Comparison of ENCODE assay signal across 8 cellular contexts in the genomic region with DNA sequence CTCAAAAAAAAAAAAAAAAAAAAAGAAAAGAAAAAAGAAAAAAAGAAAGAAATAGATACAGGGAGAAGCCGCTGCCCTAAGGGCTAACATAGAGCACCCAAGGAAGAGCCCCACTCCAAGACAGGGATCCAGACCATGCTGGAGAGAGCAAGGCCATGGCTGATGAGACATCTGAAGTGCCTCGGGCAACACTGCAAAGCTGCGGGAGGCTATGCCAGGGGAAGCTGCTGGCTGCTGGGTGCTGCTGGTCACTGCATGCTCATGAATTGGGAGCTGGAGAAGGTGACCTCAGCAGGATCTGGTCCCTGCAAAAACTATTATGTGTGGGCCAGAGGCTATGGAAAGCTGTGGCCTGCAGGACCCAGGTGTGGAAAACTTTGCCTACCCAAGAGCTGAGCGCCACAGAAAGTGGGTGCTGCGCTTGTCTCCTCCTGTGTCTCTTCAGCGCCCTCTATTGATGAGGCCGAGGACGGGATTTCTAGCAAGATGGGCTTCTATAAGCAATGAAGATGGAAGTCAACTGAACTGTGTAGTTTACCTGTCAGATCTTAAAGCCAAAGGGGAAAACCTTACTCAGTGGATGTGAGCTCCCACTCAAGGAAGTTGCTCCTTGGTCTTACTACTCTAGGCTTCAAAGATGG. TPM values are rescaled to one million over a fixed set of nuclear protein-coding genes. Genes with fewer than 3 reads are reported as not detected.
DNase-seq lines count a peak whose midpoint lies in the region; ATAC-seq and TF ChIP-seq lines count a peak whose summit lies in the region.

No MANE protein-coding gene starts in this region.

- no peaks in the 10 kb centered on the region for H3K36me3 ChIP-seq in A673 (ENCODE audit: insufficient read depth, low read length, poor library complexity, severe bottlenecking)

- H3K4me1 ChIP-seq in A673 (ENCODE audit: insufficient read depth, low read length, poor library complexity, severe bottlenecking) = peaks cover 2% of the 10 kb centered on the region

- DNase-seq in A673 (ENCODE audit: low spot score) (peak; percentile 91), GM19238 (ENCODE audit: insufficient read length, low spot score) (peak; percentile 39), NCI-H345 treated with DMSO at 0.1 percent for 48 hours (lab: John Stamatoyannopoulos, UW; ENCODE audit: unreplicated experiment) (peak; percentile 27), cerebellar cortex (ENCODE audit: low spot score) (peak; percentile 72), lower leg skin (ENCODE audit: low spot score in 2 of 2) (peak; percentile 56 to 90)
- DNase-seq in activated CD4-positive, CD25-positive, alpha-beta regulatory T cell (lab: John Stamatoyannopoulos, UW) = peak; percentile 16 to 46 (median 36)
- DNase-seq in stimulated activated CD8-positive, alpha-beta memory T cell treated with anti-CD3 and anti-CD28 coated beads, Interleukin-15, amount 100 ng/mL, for 4 hours (ENCODE audit: low read depth in 2 of 2) = peak; percentile 23 to 57

- no peaks in the 10 kb centered on the region for H3K27me3 ChIP-seq in A673 (replicated peaks; ENCODE audit: insufficient read depth, low read depth, low read length, poor library complexity)

- peak; percentile 96 for TF ChIP-seq CTCF in A673 (conservative IDR thresholded peaks at IDR 0.05; ENCODE audit: low read depth, low read length)
- TF ChIP-seq CTCF in lower leg skin (IDR thresholded peaks at IDR 0.05) = no peak

- WGBS in lower leg skin, 2 donors = 23 to 27% methylated on average over 8 of the region's 8 CpGs

- no peak for ATAC-seq in GM18511 (IDR thresholded peaks at IDR 0.05; ENCODE audit: unreplicated experiment)

- intact Hi-C loops in A673 (cut with micrococcal nuclease; ENCODE audit: unreplicated experiment) = loop anchor here (5.0 kb wide), 2 partner anchors 48 to 77 kb away; partner anchors contain the start of gene MRPL11
- intact Hi-C loops in lower leg skin (cut with DNase I; ENCODE audit: low total_unique reads) = loop anchor here (5.0 kb wide), 1 partner anchor 82 kb away; no protein-coding TSS in a partner anchor

- TF ChIP-seq POLR2A in lower leg skin (IDR thresholded peaks at IDR 0.05) = no peak

- no TSS peak for BruUV-seq in A673 (replicated peaks; lab: Mats Ljungman, UMichigan)

- H3K4me3 ChIP-seq in A673 (ENCODE audit: low read depth, low read length, poor library complexity, severe bottlenecking) (no peak overlapping the region), lower leg skin (ENCODE audit: low read depth, poor library complexity, severe bottlenecking) (no peak overlapping the region)

- CTCF ChIA-PET in A673 (lab: Charles Lee) = interaction anchor here (0.5 to 1.8 kb wide), 12 partner anchors 8 to 1417 kb away, joined by 3 to 11 read pairs (median 4); partner anchors contain the start of genes DPP3, MRPL11 and SLC29A2

- H3K27ac ChIP-seq in A673 (ENCODE audit: low read depth, low read length, poor library complexity, severe bottlenecking) = no peak overlapping the region

- POLR2A ChIA-PET in A673 (lab: Charles Lee; ENCODE audit: low non-redundant PET) = no interaction called here

- no peaks in the 10 kb centered on the region for H3K9me3 ChIP-seq in A673 (ENCODE audit: low read depth, low read length, poor library complexity, severe bottlenecking)

RNA-seq across cellular contexts. Expression of gene SLC29A2, which starts 17.3 kb away (rescaled TPM):
- 60.4 and 62.4 TPM in 2 replicates for total RNA-seq in A673 (2021)
- 1 to 10 TPM; 1.8 to 2.7 (median 2.4) TPM for total RNA-seq in lower leg skin

RNA-seq across cellular contexts. Expression of gene NPAS4, which starts 32.0 kb away (rescaled TPM):
- total RNA-seq in A673 (2021) (not detected in 2 replicates), lower leg skin (under 1 TPM in 1 of 4 donors, not detected in 3; 0.19 TPM)

RNA-seq across cellular contexts. Expression of gene B4GAT1, which starts 41.4 kb away (rescaled TPM):
- total RNA-seq in A673 (2021) = 47.1 and 53.6 TPM in 2 replicates
- 10 to 100 TPM; 23.9 to 32.4 (median 30.0) TPM for total RNA-seq in lower leg skin

RNA-seq across cellular contexts. Expression of gene BRMS1, which starts 44.0 kb away (rescaled TPM):
- total RNA-seq in A673 (2021) = 76.8 and 93.5 TPM in 2 replicates
- total RNA-seq in lower leg skin = 10 to 100 TPM; 40.1 to 68.4 (median 57.5) TPM

RNA-seq across cellular contexts. Expression of gene MRPL11, which starts 49.8 kb away (rescaled TPM):
- total RNA-seq in A673 (2021) (96.5 and 97.9 TPM in 2 replicates), lower leg skin (10 to 100 TPM; 30.6 to 41.1 (median 36.2) TPM)

Comparison
In these comparisons a context has a peak if more than half of its experiments do, and no peak if none do; other contexts are left out.
1. DNase-seq: peak in every context shown above with its lines; median percentile 91 in A673; 73 in lower leg skin; 72 in cerebellar cortex; 40 in stimulated activated CD8-positive, alpha-beta memory T cell treated with anti-CD3 and anti-CD28 coated beads, Interleukin-15, amount 100 ng/mL, for 4 hours; 39 in GM19238; 36 in activated CD4-positive, CD25-positive, alpha-beta regulatory T cell; 27 in NCI-H345 treated with DMSO at 0.1 percent for 48 hours.
2. RNA of gene SLC29A2, which starts 17.3 kb away (total RNA-seq): 60.4 to 62.4 TPM in A673; 1.8 to 2.7 TPM in lower leg skin; every median in the first group is over 10 times any median in the second.